In the genomic region with DNA sequence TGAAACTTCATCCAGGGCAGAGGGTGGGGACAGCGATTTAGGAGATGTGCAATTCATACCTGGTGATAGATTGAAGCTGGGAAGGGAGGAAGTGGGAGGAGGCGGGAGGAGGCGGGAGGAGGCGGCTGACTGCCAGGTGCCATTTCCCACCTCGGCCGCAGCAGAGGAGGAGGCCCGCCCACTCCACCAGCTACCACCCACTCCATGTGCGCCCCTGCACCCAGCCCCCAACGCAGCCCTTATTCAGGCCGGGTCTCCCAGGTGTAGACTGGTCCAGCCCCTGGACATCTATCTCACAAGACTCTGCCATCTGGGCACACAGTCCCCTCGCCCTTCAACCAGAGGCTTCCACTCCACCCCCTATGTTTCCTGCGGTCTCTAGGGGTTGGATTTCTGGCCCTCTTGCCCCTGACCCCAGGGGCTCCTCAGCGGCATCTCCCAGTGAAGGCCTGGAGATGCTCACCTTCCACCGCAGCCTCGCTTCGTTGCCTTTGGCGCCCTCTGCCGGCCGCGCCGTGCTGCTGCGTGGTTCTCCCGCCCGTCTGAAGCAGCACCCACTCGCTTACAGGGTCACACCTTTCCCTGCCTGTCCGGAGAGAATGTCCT, we compare ENCODE assay signal across 8 cellular contexts. TPM values are rescaled to one million over a fixed set of nuclear protein-coding genes. Genes with fewer than 3 reads are reported as not detected.
DNase-seq lines count a peak whose midpoint lies in the region; ATAC-seq and TF ChIP-seq lines count a peak whose summit lies in the region.

No MANE protein-coding gene starts in this region.

- peaks cover 0 to 10% of the 10 kb centered on the region in 2 donors for H3K4me1 ChIP-seq in left lung

- peaks cover 0 to 26% of the 10 kb centered on the region in 2 donors for H3K27me3 ChIP-seq in left lung

- no peaks in the 10 kb centered on the region for H3K36me3 ChIP-seq in left lung

- peak; percentile 96 for TF ChIP-seq CTCF in GM12874 (IDR thresholded peaks at IDR 0.05; ENCODE audit: insufficient read depth, low read depth, low read length)
- peak; percentile 88 for TF ChIP-seq CTCF in left lung (IDR thresholded peaks at IDR 0.05)

- H3K9me3 ChIP-seq in left lung: no peaks in the 10 kb centered on the region

- intact Hi-C loops in left lung (cut with DNase I): loop anchor here in 1 of 2 donors (10.0 kb wide), 2 partner anchors 89 to 249 kb away; partner anchors contain the start of gene PPP1R16B

- H3K27ac ChIP-seq in left lung: peak overlapping the region in 1 of 2 donors; percentile 33

- DNase-seq in NCI-H345 (lab: John Stamatoyannopoulos, UW) (peak; percentile 78), cerebellum (ENCODE audit: low spot score) (peak; percentile 92), left lung (peak; percentile 64 to 95)
- DNase-seq in activated CD4-positive, alpha-beta T cell treated with anti-CD3 and anti-CD28 coated beads for 48 hours: peak; percentile 87
- DNase-seq in stimulated activated CD8-positive, alpha-beta memory T cell treated with anti-CD3 and anti-CD28 coated beads, Interleukin-12 subunit alpha, Interleukin-12 subunit beta, amount 100 ng/mL, for 24 hours (ENCODE audit: extremely low read depth): peak; percentile 42

- ATAC-seq in HG02938 (IDR thresholded peaks at IDR 0.05; ENCODE audit: unreplicated experiment): peak; percentile 37
- ATAC-seq in left lung: peak; percentile 95
- ATAC-seq in HG02623 (IDR thresholded peaks at IDR 0.05; ENCODE audit: unreplicated experiment): no peak

- H3K4me3 ChIP-seq in left lung: no peak overlapping the region

RNA-seq across cellular contexts. Expression of gene FAM83D, which starts 32.6 kb away (rescaled TPM):
- total RNA-seq in cerebellum: 5.9 TPM
- total RNA-seq in left lung: 1 to 10 TPM; 1.5 to 8.5 TPM

Comparison
In these comparisons a context has a peak if more than half of its experiments do, and no peak if none do; other contexts are left out.
1. DNase-seq: peak in every context shown above with its lines; median percentile 92 in cerebellum; 87 in activated CD4-positive, alpha-beta T cell treated with anti-CD3 and anti-CD28 coated beads for 48 hours; 80 in left lung; 78 in NCI-H345; 42 in stimulated activated CD8-positive, alpha-beta memory T cell treated with anti-CD3 and anti-CD28 coated beads, Interleukin-12 subunit alpha, Interleukin-12 subunit beta, amount 100 ng/mL, for 24 hours.